In genomic region chr10:97850446-97850845, GRCh38 we compare ENCODE assay signal across 9 cellular contexts. TPM values are rescaled to one million over a fixed set of nuclear protein-coding genes. Genes with fewer than 3 reads are reported as not detected.
A peak's percentile ranks its signal among the peaks of the same experiment; 100 is the strongest.
DNase-seq lines count a peak whose midpoint lies in the region; ATAC-seq and TF ChIP-seq lines count a peak whose summit lies in the region.
"Had no signal": no experiment of that assay in that cellular context is flagged by ENCODE, and none has a peak within 500 bp of the region (broad histone marks: within the 10 kb centered on the region; RNA-seq: fewer than 3 reads in every experiment).

No MANE protein-coding gene starts in this region.

- TF ChIP-seq EP300 in transverse colon (IDR thresholded peaks at IDR 0.05; ENCODE audit: low read depth), result no peak

- H3K4me1 Mint-ChIP-seq in WTC11, result peaks cover 14% of the 10 kb centered on the region

- CTCF ChIA-PET in WTC11 (lab: Charles Lee), result interaction anchor here (0.6 to 2.2 kb wide), 11 partner anchors 9 to 1509 kb away, joined by 3 to 22 read pairs (median 4); no protein-coding TSS in a partner anchor

- no peak for TF ChIP-seq POLR2A in transverse colon (IDR thresholded peaks at IDR 0.05)

- WGBS in transverse colon (ENCODE audit: low coverage in 1 of 2), 2 donors, result 11 to 24% methylated on average over 11 to 13 of the region's 13 CpGs

- in situ Hi-C loops in transverse colon (cut with MboI; ENCODE audit: low pct_ligation_motif_present in 1 of 4, low pct_unique_long_range_greater_than_20kb in 1 of 4, low sequenced_read_pairs in 3 of 4), result no loop called here

- H3K27me3 ChIP-seq in left ventricle myocardium inferior (ENCODE audit: low read depth) (peaks cover 92% of the 10 kb centered on the region), iPS-20b (ENCODE audit: insufficient read depth, low read length) (peaks cover 78% of the 10 kb centered on the region), transverse colon (peaks cover 64% of the 10 kb centered on the region)

- no peaks in the 10 kb centered on the region for H3K36me3 ChIP-seq in left ventricle myocardium inferior
- H3K36me3 ChIP-seq in iPS-20b (ENCODE audit: insufficient read depth, low read depth, low read length), result no peaks in the 10 kb centered on the region
- no peaks in the 10 kb centered on the region for H3K36me3 ChIP-seq in transverse colon

- H3K4me3 Mint-ChIP-seq in WTC11, result peak overlapping the region; percentile 56

- no peak for DNase-seq in left ventricle myocardium inferior
- DNase-seq in Right ventricle myocardium inferior (ENCODE audit: missing footprints), result no peak
- no peak for DNase-seq in WTC11 (ENCODE audit: low spot score)
- DNase-seq in transverse colon, result no peak
- DNase-seq in kidney tubule cell (ENCODE audit: low spot score), result no peak
- DNase-seq: NCI-H2029 treated with DMSO at 0.1 percent for 48 hours had no signal

- no peaks in the 10 kb centered on the region for H3K36me3 Mint-ChIP-seq in WTC11

- POLR2A ChIA-PET in WTC11 (lab: Charles Lee), result no interaction called here

- H3K27me3 Mint-ChIP-seq in WTC11 (ENCODE audit: low read depth), result peaks cover 40% of the 10 kb centered on the region

- no peaks in the 10 kb centered on the region for H3K9me3 ChIP-seq in left ventricle myocardium inferior (replicated peaks)
- H3K9me3 ChIP-seq in iPS-20b (ENCODE audit: insufficient read depth, low read depth, low read length), result no peaks in the 10 kb centered on the region
- no peaks in the 10 kb centered on the region for H3K9me3 ChIP-seq in transverse colon

- H3K27ac Mint-ChIP-seq in WTC11, result no peak overlapping the region

- ATAC-seq in Right ventricle myocardium inferior, result no peak
- ATAC-seq in WTC11, result peak; percentile 7
- no peak for ATAC-seq in GM21825 (IDR thresholded peaks at IDR 0.05; ENCODE audit: unreplicated experiment)
- no peak for ATAC-seq in HG03520 (IDR thresholded peaks at IDR 0.05; ENCODE audit: unreplicated experiment)

- no peaks in the 10 kb centered on the region for H3K9me3 Mint-ChIP-seq in WTC11

- intact Hi-C loops in left ventricle myocardium inferior (cut with micrococcal nuclease) (no loop called here), Right ventricle myocardium inferior (cut with DNase I) (no loop called here), transverse colon (cut with DNase I; ENCODE audit: low total_unique reads) (no loop called here)

- TF ChIP-seq CTCF in left ventricle myocardium inferior (IDR thresholded peaks at IDR 0.05; ENCODE audit: borderline replicate concordance) (no peak), WTC11 (IDR thresholded peaks at IDR 0.05) (no peak), transverse colon (IDR thresholded peaks at IDR 0.05) (no peak)

- H3K4me3 ChIP-seq in left ventricle myocardium inferior (peak overlapping the region; percentile 66), iPS-20b (ENCODE audit: low read length) (peak overlapping the region; percentile 51; the same call in 1 of the 2 replicates), transverse colon (peak overlapping the region in 3 of 4 donors; percentile 62 to 73 (median 68))

- H3K4me1 ChIP-seq in left ventricle myocardium inferior, result peaks cover 9% of the 10 kb centered on the region
- 0 out of 2 replicates have a peak, but pooled peaks cover 3% of the 10 kb centered on the region for H3K4me1 ChIP-seq in iPS-20b (ENCODE audit: insufficient read depth, low read length)
- peaks cover 0 to 15% (median 10%) of the 10 kb centered on the region in 4 donors for H3K4me1 ChIP-seq in transverse colon

- no peak overlapping the region for H3K9ac ChIP-seq in iPS-20b (ENCODE audit: low read depth, low read length)

- H3K27ac ChIP-seq in left ventricle myocardium inferior (replicated peaks), result no peak overlapping the region
- H3K27ac ChIP-seq in iPS-20b (ENCODE audit: low read length), result no peak overlapping the region
- H3K27ac ChIP-seq in transverse colon, result no peak overlapping the region

TF ChIP-seq in WTC11, 78 proteins besides CTCF, POLR2A, EP300 and RAD21 (continues in another document):
- no peak for TF ChIP-seq KAT7 (CRISPR knock-in tag; IDR thresholded peaks at IDR 0.05; ENCODE audit: borderline replicate concordance)
- TF ChIP-seq ELF4 (CRISPR knock-in tag; IDR thresholded peaks at IDR 0.05; ENCODE audit: low read depth), result no peak
- no peak for TF ChIP-seq NFATC4 (CRISPR knock-in tag; IDR thresholded peaks at IDR 0.05)
- no peak for TF ChIP-seq NFE2L1 (CRISPR knock-in tag; IDR thresholded peaks at IDR 0.05)
- TF ChIP-seq STAT6 (CRISPR knock-in tag; conservative IDR thresholded peaks at IDR 0.05; ENCODE audit: low read depth), result no peak
- no peak for TF ChIP-seq ZNF232 (CRISPR knock-in tag; IDR thresholded peaks at IDR 0.05)
- TF ChIP-seq FOXP4 (CRISPR knock-in tag; IDR thresholded peaks at IDR 0.05), result no peak
- no peak for TF ChIP-seq TCF7 (CRISPR knock-in tag; IDR thresholded peaks at IDR 0.05; ENCODE audit: low read depth)
- no peak for TF ChIP-seq USF1 (CRISPR knock-in tag; IDR thresholded peaks at IDR 0.05)
- TF ChIP-seq E2F1 (CRISPR knock-in tag; IDR thresholded peaks at IDR 0.05), result no peak
- no peak for TF ChIP-seq E2F5 (CRISPR knock-in tag; IDR thresholded peaks at IDR 0.05)

RNA-seq across cellular contexts. Expression of gene GOLGA7B, which starts 0.8 kb away (rescaled TPM):
- total RNA-seq in left ventricle myocardium inferior (0.60 TPM), Right ventricle myocardium inferior (0.08 TPM), WTC11 (2021) (0.07 to 0.24 TPM (median 0.07 TPM) in 3 replicates), transverse colon (under 1 TPM in 2 of 4 donors, not detected in 2; 0.14 to 0.16 TPM)
